Comparison of ENCODE assay signal across 1 cellular context in the genomic region with DNA sequence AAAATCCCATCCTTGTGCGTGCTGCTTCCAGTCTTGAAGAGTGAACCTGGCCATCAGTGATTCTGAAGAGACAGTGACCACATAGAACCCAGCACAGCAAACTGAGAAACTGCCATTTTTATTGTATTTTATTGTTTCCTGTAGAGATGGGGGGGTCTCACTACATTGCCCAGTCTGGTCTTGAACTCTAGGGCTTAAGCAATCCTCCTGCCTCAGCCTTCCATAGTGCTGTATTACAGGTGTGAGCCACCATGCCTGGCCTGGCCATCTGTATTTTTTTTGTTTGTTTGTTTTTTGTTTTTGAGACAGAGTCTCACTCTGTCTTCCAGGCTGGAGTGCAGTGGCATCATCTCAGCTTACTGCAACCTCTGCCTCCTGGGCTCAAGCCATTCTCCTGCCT.
TF ChIP-seq lines count a peak whose summit lies in the region.

No MANE protein-coding gene starts in this region.

TF ChIP-seq in HEK293, 187 proteins besides CTCF, POLR2A, EP300 and RAD21 (continued from another document):
- TF ChIP-seq, protein P1, sequence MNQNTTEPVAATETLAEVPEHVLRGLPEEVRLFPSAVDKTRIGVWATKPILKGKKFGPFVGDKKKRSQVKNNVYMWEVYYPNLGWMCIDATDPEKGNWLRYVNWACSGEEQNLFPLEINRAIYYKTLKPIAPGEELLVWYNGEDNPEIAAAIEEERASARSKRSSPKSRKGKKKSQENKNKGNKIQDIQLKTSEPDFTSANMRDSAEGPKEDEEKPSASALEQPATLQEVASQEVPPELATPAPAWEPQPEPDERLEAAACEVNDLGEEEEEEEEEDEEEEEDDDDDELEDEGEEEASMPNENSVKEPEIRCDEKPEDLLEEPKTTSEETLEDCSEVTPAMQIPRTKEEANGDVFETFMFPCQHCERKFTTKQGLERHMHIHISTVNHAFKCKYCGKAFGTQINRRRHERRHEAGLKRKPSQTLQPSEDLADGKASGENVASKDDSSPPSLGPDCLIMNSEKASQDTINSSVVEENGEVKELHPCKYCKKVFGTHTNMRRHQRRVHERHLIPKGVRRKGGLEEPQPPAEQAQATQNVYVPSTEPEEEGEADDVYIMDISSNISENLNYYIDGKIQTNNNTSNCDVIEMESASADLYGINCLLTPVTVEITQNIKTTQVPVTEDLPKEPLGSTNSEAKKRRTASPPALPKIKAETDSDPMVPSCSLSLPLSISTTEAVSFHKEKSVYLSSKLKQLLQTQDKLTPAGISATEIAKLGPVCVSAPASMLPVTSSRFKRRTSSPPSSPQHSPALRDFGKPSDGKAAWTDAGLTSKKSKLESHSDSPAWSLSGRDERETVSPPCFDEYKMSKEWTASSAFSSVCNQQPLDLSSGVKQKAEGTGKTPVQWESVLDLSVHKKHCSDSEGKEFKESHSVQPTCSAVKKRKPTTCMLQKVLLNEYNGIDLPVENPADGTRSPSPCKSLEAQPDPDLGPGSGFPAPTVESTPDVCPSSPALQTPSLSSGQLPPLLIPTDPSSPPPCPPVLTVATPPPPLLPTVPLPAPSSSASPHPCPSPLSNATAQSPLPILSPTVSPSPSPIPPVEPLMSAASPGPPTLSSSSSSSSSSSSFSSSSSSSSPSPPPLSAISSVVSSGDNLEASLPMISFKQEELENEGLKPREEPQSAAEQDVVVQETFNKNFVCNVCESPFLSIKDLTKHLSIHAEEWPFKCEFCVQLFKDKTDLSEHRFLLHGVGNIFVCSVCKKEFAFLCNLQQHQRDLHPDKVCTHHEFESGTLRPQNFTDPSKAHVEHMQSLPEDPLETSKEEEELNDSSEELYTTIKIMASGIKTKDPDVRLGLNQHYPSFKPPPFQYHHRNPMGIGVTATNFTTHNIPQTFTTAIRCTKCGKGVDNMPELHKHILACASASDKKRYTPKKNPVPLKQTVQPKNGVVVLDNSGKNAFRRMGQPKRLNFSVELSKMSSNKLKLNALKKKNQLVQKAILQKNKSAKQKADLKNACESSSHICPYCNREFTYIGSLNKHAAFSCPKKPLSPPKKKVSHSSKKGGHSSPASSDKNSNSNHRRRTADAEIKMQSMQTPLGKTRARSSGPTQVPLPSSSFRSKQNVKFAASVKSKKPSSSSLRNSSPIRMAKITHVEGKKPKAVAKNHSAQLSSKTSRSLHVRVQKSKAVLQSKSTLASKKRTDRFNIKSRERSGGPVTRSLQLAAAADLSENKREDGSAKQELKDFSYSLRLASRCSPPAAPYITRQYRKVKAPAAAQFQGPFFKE (tag by site-specific recombination; IDR thresholded peaks at IDR 0.05; ENCODE audit: borderline replicate concordance) = no peak
